9 cellular contexts compared by ENCODE assay signal in genomic region chr4:140343303-140343702, GRCh38. TPM values are rescaled to one million over a fixed set of nuclear protein-coding genes. Genes with fewer than 3 reads are reported as not detected.
DNase-seq lines count a peak whose midpoint lies in the region; ATAC-seq and TF ChIP-seq lines count a peak whose summit lies in the region.
"Had no signal": no experiment of that assay in that cellular context is flagged by ENCODE, and none has a peak within 500 bp of the region (broad histone marks: within the 10 kb centered on the region; RNA-seq: fewer than 3 reads in every experiment).

No MANE protein-coding gene starts in this region.

- TF ChIP-seq CTCF in A673 (conservative IDR thresholded peaks at IDR 0.05; ENCODE audit: low read depth, low read length), result no peak
- TF ChIP-seq CTCF in spleen (IDR thresholded peaks at IDR 0.05 in 8 of 11, conservative IDR thresholded peaks at IDR 0.05 in 3 of 11), result no peak

- no peaks in the 10 kb centered on the region for H3K4me1 ChIP-seq in A673 (ENCODE audit: insufficient read depth, low read length, poor library complexity, severe bottlenecking)
- H3K4me1 ChIP-seq in spleen, result peaks cover 0 to 6% (median 5%) of the 10 kb centered on the region in 6 donors

- no TSS peak for BruUV-seq in A673 (replicated peaks; lab: Mats Ljungman, UMichigan)

- peak; percentile 100 for ATAC-seq in GM19452 (IDR thresholded peaks at IDR 0.05; ENCODE audit: unreplicated experiment)
- ATAC-seq: Right ventricle myocardium inferior had no signal

- H3K36me3 ChIP-seq in A673 (ENCODE audit: insufficient read depth, low read length, poor library complexity, severe bottlenecking), result no peaks in the 10 kb centered on the region
- no peaks in the 10 kb centered on the region for H3K36me3 ChIP-seq in spleen
- H3K36me3 ChIP-seq in MG63, result no peaks in the 10 kb centered on the region

- H3K4me3 ChIP-seq in A673 (ENCODE audit: low read depth, low read length, poor library complexity, severe bottlenecking) (no peak overlapping the region), spleen (no peak overlapping the region), MG63 (no peak overlapping the region)

- H3K27me3 ChIP-seq in A673 (replicated peaks; ENCODE audit: insufficient read depth, low read depth, low read length, poor library complexity), result no peaks in the 10 kb centered on the region
- H3K27me3 ChIP-seq in spleen (replicated peaks in 1 of 7), result peaks cover 0 to 6% (median 0%) of the 10 kb centered on the region in 7 donors
- no peaks in the 10 kb centered on the region for H3K27me3 ChIP-seq in MG63

- TF ChIP-seq POLR2A in spleen (IDR thresholded peaks at IDR 0.05), result no peak

- CTCF ChIA-PET in A673 (lab: Charles Lee), result no interaction called here

- POLR2A ChIA-PET in A673 (lab: Charles Lee; ENCODE audit: low non-redundant PET), result no interaction called here

- WGBS in spleen, 5 donors, result 14 to 21% (median 16%) methylated on average over 5 of the region's 5 CpGs

- intact Hi-C loops in A673 (cut with micrococcal nuclease; ENCODE audit: unreplicated experiment), result no loop called here
- intact Hi-C loops in spleen (cut with DNase I; ENCODE audit: low total_unique reads), result no loop called here

- H3K9me3 ChIP-seq in A673 (ENCODE audit: low read depth, low read length, poor library complexity, severe bottlenecking) (no peaks in the 10 kb centered on the region), spleen (no peaks in the 10 kb centered on the region), MG63 (no peaks in the 10 kb centered on the region)

- H3K27ac ChIP-seq in A673 (ENCODE audit: low read depth, low read length, poor library complexity, severe bottlenecking) (no peak overlapping the region), spleen (no peak overlapping the region)

- DNase-seq in A673 (ENCODE audit: low spot score) (peak; percentile 17), HT1080 (ENCODE audit: low read depth) (peak; percentile 17), iPS-NIHi11 (ENCODE audit: low spot score) (peak; percentile 33), COR-L47 (lab: John Stamatoyannopoulos, UW) (no peak), spleen (no peak), NCI-H2029 (lab: John Stamatoyannopoulos, UW) (no peak), MG63 (no peak)

RNA-seq across cellular contexts. Expression of gene SCOC, which starts 30.1 kb away (rescaled TPM):
- total RNA-seq in A673 (2021) (44.2 and 44.7 TPM in 2 replicates), spleen (10 to 100 TPM; 22.3 to 37.2 (median 28.1) TPM)
- 32.6 and 39.4 TPM in 2 replicates for total RNA-seq in HT1080 (2014; rRNA removed; shearing (Covaris generic))
- 110 and 134 TPM in 2 replicates for polyA plus RNA-seq in HT1080 (2015; cell fraction: cytosol; rRNA removed)
- 36.8 and 48.6 TPM in 2 replicates for polyA plus RNA-seq in HT1080 (2015; cell fraction: nucleus; rRNA removed)
- polyA plus RNA-seq in spleen, result 10 to 100 TPM; 23.7 to 45.1 (median 34.7) TPM
- 46.4 and 87.3 TPM in 2 replicates for total RNA-seq in MG63 (2014; rRNA removed; shearing (Covaris generic); ENCODE audit: low replicate concordance)

Comparison
In these comparisons a context has a peak if more than half of its experiments do, and no peak if none do; other contexts are left out.
1. DNase-seq: peak in A673 (single experiment), HT1080 (single experiment) and iPS-NIHi11 (single experiment); none in COR-L47 (single experiment), spleen (single experiment), NCI-H2029 (single experiment) and MG63 (single experiment).